In genomic region chr13:39751805-39752204, GRCh38 we compare ENCODE assay signal across 16 cellular contexts.
DNase-seq lines count a peak whose midpoint lies in the region; ATAC-seq, FAIRE-seq and TF ChIP-seq lines count a peak whose summit lies in the region.
"Had no signal": no experiment of that assay in that cellular context is flagged by ENCODE, and none has a peak within 500 bp of the region (broad histone marks: within the 10 kb centered on the region; RNA-seq: fewer than 3 reads in every experiment).

No MANE protein-coding gene starts in this region.

- DNase-seq in A673 (ENCODE audit: low spot score), result no peak
- DNase-seq in GM19239 (ENCODE audit: insufficient read length, low spot score), result no peak
- DNase-seq in PC-3, result no peak
- peak; percentile 21 for DNase-seq in small intestine
- no peak for DNase-seq in erythroblast (lab: John Stamatoyannopoulos, UW)
- DNase-seq in DMS153 treated with DMSO at 0.1 percent for 48 hours (lab: John Stamatoyannopoulos, UW; ENCODE audit: unreplicated experiment), result no peak
- DNase-seq: ACHN; AML-193; CD4-positive, alpha-beta T cell; DMS153; DMS79 treated with DMSO at 0.1 percent for 48 hours; GF-D8; GM23248 had no signal

- H2AFZ ChIP-seq in PC-3 (ENCODE audit: low read length), result no peak overlapping the region
- H2AFZ ChIP-seq: GM23248 had no signal

- peak; percentile 47 for FAIRE-seq in GM19239 (lab: Jason Lieb, UNC)
- no peak for FAIRE-seq in small intestine (lab: Jason Lieb, UNC)
- FAIRE-seq: K562 had no signal

- H3K4me3 ChIP-seq in A673 (ENCODE audit: low read depth, low read length, poor library complexity, severe bottlenecking) (no peak overlapping the region), PC-3 (ENCODE audit: low read length) (no peak overlapping the region), small intestine (ENCODE audit: low read depth in 1 of 2, low read length in 2 of 2) (no peak overlapping the region)
- H3K4me3 ChIP-seq: GM23248, HAP-1, K562 had no signal

- H3K27me3 ChIP-seq in A673 (replicated peaks; ENCODE audit: insufficient read depth, low read depth, low read length, poor library complexity), result no peaks in the 10 kb centered on the region
- H3K27me3 ChIP-seq in PC-3 (ENCODE audit: low read length), result no peaks in the 10 kb centered on the region
- H3K27me3 ChIP-seq in small intestine (ENCODE audit: control insufficient read depth in 2 of 2, insufficient read depth in 2 of 2, low read length in 2 of 2), result no peaks in the 10 kb centered on the region

- H3K36me3 ChIP-seq in A673 (ENCODE audit: insufficient read depth, low read length, poor library complexity, severe bottlenecking), result no peaks in the 10 kb centered on the region
- H3K36me3 ChIP-seq in PC-3 (ENCODE audit: low read depth, low read length), result no peaks in the 10 kb centered on the region
- H3K36me3 ChIP-seq in small intestine (ENCODE audit: control insufficient read depth in 2 of 2, insufficient read depth in 2 of 2, low read length in 2 of 2), result no peaks in the 10 kb centered on the region
- H3K36me3 ChIP-seq: HAP-1 had no signal

- H3K4me1 ChIP-seq in A673 (ENCODE audit: insufficient read depth, low read length, poor library complexity, severe bottlenecking), result no peaks in the 10 kb centered on the region
- H3K4me1 ChIP-seq in PC-3 (ENCODE audit: insufficient read depth, low read length), result no peaks in the 10 kb centered on the region
- peaks cover 0 to 2% of the 10 kb centered on the region in 2 donors for H3K4me1 ChIP-seq in small intestine (ENCODE audit: control insufficient read depth in 2 of 2, insufficient read depth in 1 of 2, low read depth in 1 of 2, low read length in 1 of 2)
- H3K4me1 ChIP-seq: HAP-1 had no signal

- no peak overlapping the region for H3K4me2 ChIP-seq in PC-3 (ENCODE audit: low read length)

- no peak overlapping the region for H3K27ac ChIP-seq in A673 (ENCODE audit: low read depth, low read length, poor library complexity, severe bottlenecking)
- no peak overlapping the region for H3K27ac ChIP-seq in PC-3 (ENCODE audit: low read length)
- no peak overlapping the region for H3K27ac ChIP-seq in small intestine (ENCODE audit: low read depth in 1 of 2, low read length in 1 of 2)
- H3K27ac ChIP-seq: C4-2B, GM23248 had no signal

- H3K9me2 ChIP-seq in PC-3 (replicated peaks; ENCODE audit: low read length), result no peaks in the 10 kb centered on the region

- TF ChIP-seq POLR2A in erythroblast (IDR thresholded peaks at IDR 0.05; ENCODE audit: low read length), result no peak

- H3F3A ChIP-seq in PC-3 (ENCODE audit: low read length, unreplicated experiment), result no peaks in the 10 kb centered on the region

- no peaks in the 10 kb centered on the region for H3K79me2 ChIP-seq in PC-3 (ENCODE audit: low read length)

- intact Hi-C loops in A673 (cut with micrococcal nuclease; ENCODE audit: unreplicated experiment) (no loop called here), PC-3 (cut with micrococcal nuclease) (no loop called here)

- ATAC-seq in PC-3, result no peak
- ATAC-seq: K562 had no signal

- no peak overlapping the region for H3K9ac ChIP-seq in PC-3 (ENCODE audit: low read length)
- H3K9ac ChIP-seq: GM23248 had no signal

- POLR2A ChIA-PET in A673 (lab: Charles Lee; ENCODE audit: low non-redundant PET) (no interaction called here), PC-3 (lab: Charles Lee; ENCODE audit: unreplicated experiment) (no interaction called here)

- BruUV-seq in A673 (replicated peaks; lab: Mats Ljungman, UMichigan), result TSS peak; percentile 52
- BruUV-seq in PC-3 (replicated peaks; lab: Mats Ljungman, UMichigan), result TSS peak; percentile 50

- CTCF ChIA-PET in A673 (lab: Charles Lee) (no interaction called here), PC-3 (lab: Charles Lee) (no interaction called here)

- H3K9me3 ChIP-seq in A673 (ENCODE audit: low read depth, low read length, poor library complexity, severe bottlenecking) (no peaks in the 10 kb centered on the region), PC-3 (ENCODE audit: low read length) (no peaks in the 10 kb centered on the region), small intestine (ENCODE audit: control insufficient read depth, low read depth) (no peaks in the 10 kb centered on the region)
- H3K9me3 ChIP-seq: HAP-1 had no signal

- no peak for TF ChIP-seq CTCF in A673 (conservative IDR thresholded peaks at IDR 0.05; ENCODE audit: low read depth, low read length)
- TF ChIP-seq CTCF in PC-3 (conservative IDR thresholded peaks at IDR 0.05; ENCODE audit: low read depth, low read length), result no peak

- H4K20me1 ChIP-seq in PC-3 (ENCODE audit: low read length), result no peaks in the 10 kb centered on the region
